In the genomic region with DNA sequence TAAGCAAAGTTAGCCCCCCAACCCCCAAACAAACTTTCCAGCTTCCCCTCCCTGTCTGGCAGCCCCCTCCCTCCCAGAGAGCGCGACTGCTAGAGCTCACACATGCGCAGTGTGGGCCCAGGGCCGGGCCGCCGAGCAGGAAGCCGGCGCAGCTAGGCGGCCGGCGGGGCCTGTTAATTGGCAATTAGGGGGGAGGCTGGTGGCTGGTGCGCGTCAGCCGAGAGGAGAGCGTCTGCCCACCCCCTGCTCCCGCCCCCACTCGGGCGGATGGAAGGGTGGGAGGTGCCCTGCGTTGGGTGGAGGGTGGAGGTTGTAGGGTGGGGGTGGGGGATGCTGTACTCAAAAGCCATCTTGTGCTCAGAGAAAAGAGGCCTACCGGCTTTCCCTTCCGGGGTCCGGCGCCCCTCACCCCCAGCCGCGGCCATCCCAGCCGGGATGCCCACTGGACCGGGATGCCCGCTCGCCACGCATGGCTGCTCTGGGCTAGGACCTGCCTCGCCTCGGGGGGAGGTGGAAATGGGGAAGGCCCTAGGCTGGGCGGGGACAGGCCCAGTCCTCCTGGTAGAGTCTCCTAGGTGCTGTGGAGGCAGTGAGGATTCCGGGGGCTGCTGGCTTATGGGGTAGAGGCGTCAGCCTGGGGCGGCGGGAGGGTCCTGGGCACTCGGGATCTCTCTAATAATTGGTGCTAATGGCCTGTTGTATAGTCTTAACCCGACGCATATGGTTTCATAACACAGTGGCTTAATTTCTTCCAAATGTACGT, we compare ENCODE assay signal across 8 cellular contexts. TPM values are rescaled to one million over a fixed set of nuclear protein-coding genes. Genes with fewer than 3 reads are reported as not detected.
A peak's percentile ranks its signal among the peaks of the same experiment; 100 is the strongest.
DNase-seq lines count a peak whose midpoint lies in the region; ATAC-seq and TF ChIP-seq lines count a peak whose summit lies in the region.

No MANE protein-coding gene starts in this region.

- H3K27me3 ChIP-seq in trophoblast cell (ENCODE audit: insufficient read depth, low read length) (peaks cover 92% of the 10 kb centered on the region), transverse colon (peaks cover 100% of the 10 kb centered on the region)

- H3K36me3 ChIP-seq in trophoblast cell (ENCODE audit: control insufficient read depth in 1 of 2, insufficient read depth in 2 of 2, low read length in 2 of 2) = no peaks in the 10 kb centered on the region
- no peaks in the 10 kb centered on the region for H3K36me3 ChIP-seq in transverse colon

- no peak for TF ChIP-seq EP300 in transverse colon (IDR thresholded peaks at IDR 0.05; ENCODE audit: low read depth)

- H3K4me3 ChIP-seq in trophoblast cell (ENCODE audit: low read depth, low read length) (peak overlapping the region; percentile 59), transverse colon (peak overlapping the region; percentile 5 to 38 (median 20))

- H3K79me2 ChIP-seq in trophoblast cell (ENCODE audit: control insufficient read depth, insufficient read depth, low read length, poor library complexity) = no peaks in the 10 kb centered on the region

- H3K4ac ChIP-seq in trophoblast cell (ENCODE audit: low read depth, low read length) = no peak overlapping the region

- in situ Hi-C loops in KBM-7 (cut with MboI; ENCODE audit: low pct_unique_long_range_greater_than_20kb, low sequenced_read_pairs) = no loop called here
- in situ Hi-C loops in transverse colon (cut with MboI; ENCODE audit: low pct_ligation_motif_present in 1 of 4, low pct_unique_long_range_greater_than_20kb in 1 of 4, low sequenced_read_pairs in 3 of 4) = no loop called here

- H3K27ac ChIP-seq in trophoblast cell (ENCODE audit: low read depth, low read length) (no peak overlapping the region), transverse colon (peak overlapping the region in 2 of 4 donors; percentile 27 to 63)

- no peak overlapping the region for H4K91ac ChIP-seq in trophoblast cell (ENCODE audit: low read depth, low read length)

- ATAC-seq in GM21576 (IDR thresholded peaks at IDR 0.05; ENCODE audit: unreplicated experiment) = peak; percentile 72

- no peaks in the 10 kb centered on the region for H3K79me1 ChIP-seq in trophoblast cell (ENCODE audit: low read length)

- H3K9ac ChIP-seq in trophoblast cell (ENCODE audit: low read length) = no peak overlapping the region

- intact Hi-C loops in head of caudate nucleus (cut with DNase I) = no loop called here
- intact Hi-C loops in transverse colon (cut with DNase I; ENCODE audit: low total_unique reads) = no loop called here

- DNase-seq in DMS79 (lab: John Stamatoyannopoulos, UW) = peak; percentile 74
- peak; percentile 92 for DNase-seq in KBM-7
- DNase-seq in RPMI8226 = peak; percentile 85
- peak; percentile 70 for DNase-seq in activated gamma-delta T cell treated with Interleukin-2 at 50 U/mL for 16 hours
- peak in 36 of 42 donors; percentile 16 to 75 (median 52) for DNase-seq in head of caudate nucleus
- peak; percentile 59 to 73 for DNase-seq in trophoblast cell
- peak; percentile 63 for DNase-seq in transverse colon

- H3K4me1 ChIP-seq in trophoblast cell (ENCODE audit: control insufficient read depth in 1 of 2, insufficient read depth in 2 of 2, low read length in 2 of 2) (peaks cover 4 to 7% of the 10 kb centered on the region in 2 experiments), transverse colon (peaks cover 12 to 34% (median 19%) of the 10 kb centered on the region in 4 donors)

- WGBS in trophoblast cell (ENCODE audit: extremely low coverage, insufficient coverage, insufficient read length) = no CpG with 5 or more reads among the region's 41 CpGs
- 9% methylated on average over 41 of the region's 41 CpGs; no CpG with 5 or more reads in 1 of the 2 donors for WGBS in transverse colon (ENCODE audit: low coverage in 1 of 2), 2 donors

- H3K4me2 ChIP-seq in trophoblast cell (ENCODE audit: low read length) = peak overlapping the region; percentile 78

- H3K18ac ChIP-seq in trophoblast cell (ENCODE audit: low read length) = no peak overlapping the region

- no peak overlapping the region for H3K14ac ChIP-seq in trophoblast cell (ENCODE audit: low read length)

- H2BK5ac ChIP-seq in trophoblast cell (ENCODE audit: low read depth, low read length, poor library complexity) = no peak overlapping the region

- H4K12ac ChIP-seq in trophoblast cell (ENCODE audit: low read depth, low read length) = peak overlapping the region; percentile 6

- H3K23ac ChIP-seq in trophoblast cell (ENCODE audit: low read length) = no peak overlapping the region

- peak overlapping the region; percentile 70 for H4K8ac ChIP-seq in trophoblast cell (ENCODE audit: low read depth, low read length)

- no peak overlapping the region for H2AK5ac ChIP-seq in trophoblast cell (ENCODE audit: low read length)

- H3K9me3 ChIP-seq in trophoblast cell (ENCODE audit: insufficient read depth, low read depth, low read length) (peaks cover 10% of the 10 kb centered on the region), transverse colon (no peaks in the 10 kb centered on the region)

- no peak overlapping the region for H2BK120ac ChIP-seq in trophoblast cell (ENCODE audit: insufficient read depth, low read length, poor library complexity)

- H2BK12ac ChIP-seq in trophoblast cell (ENCODE audit: low read length) = no peak overlapping the region

- no peak for TF ChIP-seq CTCF in transverse colon (IDR thresholded peaks at IDR 0.05)

- TF ChIP-seq POLR2A in transverse colon (IDR thresholded peaks at IDR 0.05) = no peak

- peak overlapping the region; percentile 38 for H2AFZ ChIP-seq in trophoblast cell (ENCODE audit: insufficient read depth, low read length, poor library complexity)

RNA-seq across cellular contexts. Expression of a gene that starts 9.2 kb away (rescaled TPM):
- 0.05 and 0.06 TPM in 2 replicates for polyA plus RNA-seq in trophoblast cell (2013)
- not detected for total RNA-seq in transverse colon

RNA-seq across cellular contexts. Expression of a gene that starts 10.2 kb away (rescaled TPM):
- 0.10 and 0.25 TPM in 2 replicates for polyA plus RNA-seq in trophoblast cell (2013)
- total RNA-seq in transverse colon = under 1 TPM in 1 of 4 donors, not detected in 3; 0.48 TPM

RNA-seq across cellular contexts. Expression of a gene that starts 14.8 kb away (rescaled TPM):
- polyA plus RNA-seq in trophoblast cell (2013) = not detected in 2 replicates
- under 1 TPM in 2 of 4 donors, not detected in 2; 0.27 to 0.60 TPM for total RNA-seq in transverse colon

RNA-seq across cellular contexts. Expression of a gene that starts 18.1 kb away (rescaled TPM):
- polyA plus RNA-seq in trophoblast cell (2013) = 0.03 TPM in 1 of 2 replicates, not detected in the other
- not detected for total RNA-seq in transverse colon

RNA-seq across cellular contexts. Expression of a gene that starts 33.1 kb away (rescaled TPM):
- polyA plus RNA-seq in trophoblast cell (2013) = 0.03 and 0.04 TPM in 2 replicates
- not detected for total RNA-seq in transverse colon
